In the genomic region with DNA sequence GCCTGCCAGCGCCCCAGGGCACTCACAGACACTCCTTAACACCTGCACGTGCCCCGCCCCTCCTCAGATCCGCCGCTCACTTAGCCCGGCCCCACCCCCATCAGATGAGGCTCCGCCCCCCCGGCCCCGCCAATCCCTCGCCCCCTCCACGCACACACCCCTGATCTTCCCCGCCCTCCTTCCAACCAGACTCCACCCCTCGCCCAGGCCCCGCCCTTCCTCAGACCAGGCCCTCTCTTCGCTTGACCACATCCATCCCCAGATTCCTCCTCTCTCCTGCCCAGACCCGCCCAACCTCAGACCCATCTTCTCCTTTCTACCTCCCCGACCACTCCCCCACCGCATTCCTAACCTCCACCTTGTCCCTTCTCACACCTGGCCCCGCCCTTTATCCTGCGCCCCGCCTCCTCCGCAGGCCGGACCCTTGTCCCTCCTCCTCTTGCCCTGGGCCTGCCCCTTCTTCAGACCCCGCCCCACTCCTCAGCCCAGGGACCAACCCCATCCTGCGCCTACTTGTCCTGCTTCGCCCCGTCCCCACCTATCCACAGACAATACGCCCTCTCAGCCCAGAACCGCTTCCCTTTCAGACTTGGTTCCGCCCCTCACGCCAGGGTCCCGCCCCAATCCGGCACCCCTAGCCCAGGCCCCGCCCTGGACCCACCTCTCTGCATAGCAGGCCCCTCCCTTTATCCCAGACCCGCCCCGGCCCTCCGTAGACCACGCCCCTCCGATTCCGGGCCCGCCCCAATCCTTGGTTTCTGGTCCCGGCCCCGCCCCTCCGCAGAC, we compare ENCODE assay signal across 8 cellular contexts. TPM values are rescaled to one million over a fixed set of nuclear protein-coding genes. Genes with fewer than 3 reads are reported as not detected.
DNase-seq lines count a peak whose midpoint lies in the region; ATAC-seq and TF ChIP-seq lines count a peak whose summit lies in the region.

No MANE protein-coding gene starts in this region.

- peak overlapping the region; percentile 27 for H2BK120ac ChIP-seq in mesenchymal stem cell (ENCODE audit: low read depth, low read length)

- peak overlapping the region; percentile 46 for H3K4me2 ChIP-seq in mesenchymal stem cell (ENCODE audit: low read length, poor library complexity, severe bottlenecking)

- H3K27ac Mint-ChIP-seq in CD8-positive, alpha-beta T cell: peak overlapping the region; percentile 82
- H3K27ac Mint-ChIP-seq in effector memory CD8-positive, alpha-beta T cell: peak overlapping the region; percentile 87 to 91

- H2AFZ ChIP-seq in mesenchymal stem cell (ENCODE audit: low read depth, low read length): no peak overlapping the region

- H3K4ac ChIP-seq in mesenchymal stem cell (ENCODE audit: low read depth in 1 of 2, low read length in 2 of 2): no peak overlapping the region

- TF ChIP-seq CTCF in CD8-positive, alpha-beta T cell (IDR thresholded peaks at IDR 0.05): no peak

- CTCF ChIA-PET in CD8-positive, alpha-beta T cell (lab: Charles Lee): no interaction called here

- H2BK5ac ChIP-seq in mesenchymal stem cell (ENCODE audit: low read depth, low read length, poor library complexity, severe bottlenecking): no peak overlapping the region

- H3K36me3 Mint-ChIP-seq in CD8-positive, alpha-beta T cell: peaks cover 8% of the 10 kb centered on the region
- peaks cover 29% of the 10 kb centered on the region for H3K36me3 Mint-ChIP-seq in effector memory CD8-positive, alpha-beta T cell (ENCODE audit: insufficient read depth)

- H2AK5ac ChIP-seq in mesenchymal stem cell (ENCODE audit: low read length, severe bottlenecking): no peak overlapping the region

- peaks cover 12% of the 10 kb centered on the region for H3K79me1 ChIP-seq in mesenchymal stem cell (replicated peaks; ENCODE audit: low read length, poor library complexity, severe bottlenecking)

- H4K91ac ChIP-seq in mesenchymal stem cell (ENCODE audit: low read length): peak overlapping the region; percentile 62

- H3K23ac ChIP-seq in mesenchymal stem cell (ENCODE audit: low read length in 2 of 2): no peak overlapping the region

- intact Hi-C loops in CD8-positive, alpha-beta T cell (cut with DNase I, micrococcal nuclease): loop anchor here (1.0 to 10.0 kb wide), 17 partner anchors 24 to 688 kb away; a partner anchor contains a TSS

- H3K36me3 ChIP-seq in CD8-positive, alpha-beta T cell (ENCODE audit: insufficient read depth, low read length): no peaks in the 10 kb centered on the region
- H3K36me3 ChIP-seq in mesenchymal stem cell (ENCODE audit: control insufficient read depth in 1 of 2, insufficient read depth in 2 of 2, low read depth in 1 of 2, low read length in 2 of 2): no peaks in the 10 kb centered on the region

- peak overlapping the region; percentile 70 to 74 for H3K18ac ChIP-seq in mesenchymal stem cell (ENCODE audit: low read depth in 1 of 2, low read length in 2 of 2)

- peak overlapping the region; percentile 59 to 70 for H2BK12ac ChIP-seq in mesenchymal stem cell (ENCODE audit: low read length in 2 of 2)

- WGBS in mesenchymal stem cell: 1% methylated on average over 43 of the region's 44 CpGs

- H3K27me3 ChIP-seq in CD8-positive, alpha-beta T cell (ENCODE audit: insufficient read depth, low read length): no peaks in the 10 kb centered on the region
- peaks cover 0 to 5% of the 10 kb centered on the region in 2 experiments for H3K27me3 ChIP-seq in mesenchymal stem cell (ENCODE audit: control insufficient read depth in 1 of 2, insufficient read depth in 1 of 2, low read length in 2 of 2)

- no peaks in the 10 kb centered on the region for H3K9me3 Mint-ChIP-seq in CD8-positive, alpha-beta T cell
- no peaks in the 10 kb centered on the region for H3K9me3 Mint-ChIP-seq in effector memory CD8-positive, alpha-beta T cell

- peak overlapping the region; percentile 45 for H4K8ac ChIP-seq in mesenchymal stem cell (ENCODE audit: low read length)

- peaks cover 36% of the 10 kb centered on the region for H3K4me1 Mint-ChIP-seq in CD8-positive, alpha-beta T cell (ENCODE audit: low read depth)
- peaks cover 19 to 32% of the 10 kb centered on the region in 2 donors for H3K4me1 Mint-ChIP-seq in effector memory CD8-positive, alpha-beta T cell (ENCODE audit: low read depth in 2 of 2)

- H3K4me3 Mint-ChIP-seq in CD8-positive, alpha-beta T cell: peak overlapping the region; percentile 89
- peak overlapping the region; percentile 85 to 90 for H3K4me3 Mint-ChIP-seq in effector memory CD8-positive, alpha-beta T cell

- DNase-seq in CD8-positive, alpha-beta T cell: peak; percentile 97 to 100 (median 99)
- DNase-seq in HS-5 (ENCODE audit: low read depth) (peak; percentile 48), NOMO-1 (lab: John Stamatoyannopoulos, UW; ENCODE audit: unreplicated experiment in 2 of 2) (peak; percentile 97), mesenchymal stem cell (peak; percentile 98)
- peak; percentile 97 to 100 (median 99) for DNase-seq in activated CD8-positive, alpha-beta memory T cell treated with anti-CD3 and anti-CD28 coated beads for 48 hours (ENCODE audit: low read depth in 2 of 3, low spot score in 2 of 3)
- DNase-seq in effector memory CD8-positive, alpha-beta T cell: peak; percentile 99
- peak; percentile 99 for DNase-seq in stimulated activated CD8-positive, alpha-beta memory T cell treated with anti-CD3 and anti-CD28 coated beads, Interleukin-12 subunit alpha, Interleukin-12 subunit beta, amount 100 ng/mL, for 1 hour (ENCODE audit: low read depth)

- H3K4me3 ChIP-seq in CD8-positive, alpha-beta T cell (ENCODE audit: low read depth, low read length): peak overlapping the region; percentile 79
- H3K4me3 ChIP-seq in mesenchymal stem cell (ENCODE audit: insufficient read depth in 1 of 2, low read depth in 1 of 2, low read length in 2 of 2): peak overlapping the region; percentile 73 to 77

- no peak overlapping the region for H3K14ac ChIP-seq in mesenchymal stem cell (ENCODE audit: low read length in 2 of 2)

- H2BK15ac ChIP-seq in mesenchymal stem cell (ENCODE audit: low read depth, poor library complexity, severe bottlenecking): peak overlapping the region; percentile 46

- peaks cover 6% of the 10 kb centered on the region for H3K27me3 Mint-ChIP-seq in CD8-positive, alpha-beta T cell (ENCODE audit: low read depth)
- H3K27me3 Mint-ChIP-seq in effector memory CD8-positive, alpha-beta T cell: peaks cover 0 to 21% of the 10 kb centered on the region in 2 donors

- H3K9me3 ChIP-seq in CD8-positive, alpha-beta T cell (ENCODE audit: low read length): no peaks in the 10 kb centered on the region
- no peaks in the 10 kb centered on the region for H3K9me3 ChIP-seq in mesenchymal stem cell (ENCODE audit: control insufficient read depth, low read length)

- ATAC-seq in CD8-positive, alpha-beta T cell: peak; percentile 87
- peak; percentile 80 for ATAC-seq in GM21360 (IDR thresholded peaks at IDR 0.05; ENCODE audit: unreplicated experiment)
- ATAC-seq in effector memory CD8-positive, alpha-beta T cell (replicated peaks): peak; percentile 85

- H3K9ac ChIP-seq in mesenchymal stem cell (ENCODE audit: low read length): peak overlapping the region; percentile 41

- peak overlapping the region; percentile 14 for H3K27ac ChIP-seq in CD8-positive, alpha-beta T cell (ENCODE audit: low read depth, low read length)
- H3K27ac ChIP-seq in mesenchymal stem cell (ENCODE audit: low read length, poor library complexity, severe bottlenecking): no peak overlapping the region

- POLR2A ChIA-PET in CD8-positive, alpha-beta T cell (lab: Charles Lee): no interaction called here

- H3K4me1 ChIP-seq in CD8-positive, alpha-beta T cell (ENCODE audit: insufficient read depth, low read length): peaks cover 22% of the 10 kb centered on the region
- H3K4me1 ChIP-seq in mesenchymal stem cell (ENCODE audit: control insufficient read depth, insufficient read depth, low read depth, low read length): peaks cover 17% of the 10 kb centered on the region

RNA-seq across cellular contexts. Expression of a gene that starts 0.5 kb away (rescaled TPM):
- 10 to 100 TPM; 21.4 to 26.4 TPM for total RNA-seq in CD8-positive, alpha-beta T cell
- polyA plus RNA-seq in mesenchymal stem cell (2013, experiment 1 of 2): 2.6 TPM
- polyA plus RNA-seq in mesenchymal stem cell (2013, experiment 2 of 2): 2.9 TPM

RNA-seq across cellular contexts. Expression of a gene that starts 23.7 kb away (rescaled TPM):
- total RNA-seq in CD8-positive, alpha-beta T cell: not detected
- polyA plus RNA-seq in mesenchymal stem cell (2013, experiment 1 of 2): 1.1 TPM
- 1.1 TPM for polyA plus RNA-seq in mesenchymal stem cell (2013, experiment 2 of 2)

RNA-seq across cellular contexts. Expression of a gene that starts 29.8 kb away (rescaled TPM):
- total RNA-seq in CD8-positive, alpha-beta T cell: not detected
- 0.10 TPM for polyA plus RNA-seq in mesenchymal stem cell (2013, experiment 1 of 2)
- polyA plus RNA-seq in mesenchymal stem cell (2013, experiment 2 of 2): 0.18 TPM

RNA-seq across cellular contexts. Expression of a gene that starts 47.1 kb away (rescaled TPM):
- 1 to 10 TPM; 7.1 to 7.5 TPM for total RNA-seq in CD8-positive, alpha-beta T cell
- 9.9 TPM for polyA plus RNA-seq in mesenchymal stem cell (2013, experiment 1 of 2)
- 9.4 TPM for polyA plus RNA-seq in mesenchymal stem cell (2013, experiment 2 of 2)

RNA-seq across cellular contexts. Expression of a gene that starts 47.8 kb away (rescaled TPM):
- 10 to 100 TPM; 85.6 to 91.1 TPM for total RNA-seq in CD8-positive, alpha-beta T cell
- 64.9 TPM for polyA plus RNA-seq in mesenchymal stem cell (2013, experiment 1 of 2)
- polyA plus RNA-seq in mesenchymal stem cell (2013, experiment 2 of 2): 73.1 TPM

Comparison
In these comparisons a context has a peak if more than half of its experiments do, and no peak if none do; other contexts are left out.
1. DNase-seq: peak in every context shown above with its lines; median percentile 99 in CD8-positive, alpha-beta T cell; 99 in activated CD8-positive, alpha-beta memory T cell treated with anti-CD3 and anti-CD28 coated beads for 48 hours; 99 in effector memory CD8-positive, alpha-beta T cell; 99 in stimulated activated CD8-positive, alpha-beta memory T cell treated with anti-CD3 and anti-CD28 coated beads, Interleukin-12 subunit alpha, Interleukin-12 subunit beta, amount 100 ng/mL, for 1 hour; 98 in mesenchymal stem cell; 97 in NOMO-1; 48 in HS-5.